Comparison of ENCODE assay signal across 1 cellular context in the genomic region with DNA sequence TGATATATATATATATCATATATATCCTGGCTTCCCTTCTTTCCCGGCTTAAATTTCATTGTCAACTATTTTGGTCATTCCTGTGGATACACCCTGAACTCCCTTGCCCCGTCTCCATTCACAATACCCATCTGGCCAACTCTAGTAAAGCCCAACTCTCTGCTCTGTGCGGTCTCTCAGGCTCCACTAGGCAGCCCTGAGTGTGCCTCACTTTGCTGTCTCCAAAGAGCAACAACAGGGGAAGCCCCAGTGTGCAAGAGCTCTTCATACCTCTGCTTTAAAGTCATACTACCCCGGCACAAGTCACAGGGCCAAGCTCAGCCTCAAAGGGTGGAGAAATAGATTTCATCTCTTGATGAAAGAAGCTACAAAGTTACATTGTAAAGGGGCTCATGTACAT.
TF ChIP-seq lines count a peak whose summit lies in the region.

No MANE protein-coding gene starts in this region.

TF ChIP-seq in HEK293, 187 proteins besides CTCF, POLR2A, EP300 and RAD21 (continued from another document):
- TF ChIP-seq, protein P1, sequence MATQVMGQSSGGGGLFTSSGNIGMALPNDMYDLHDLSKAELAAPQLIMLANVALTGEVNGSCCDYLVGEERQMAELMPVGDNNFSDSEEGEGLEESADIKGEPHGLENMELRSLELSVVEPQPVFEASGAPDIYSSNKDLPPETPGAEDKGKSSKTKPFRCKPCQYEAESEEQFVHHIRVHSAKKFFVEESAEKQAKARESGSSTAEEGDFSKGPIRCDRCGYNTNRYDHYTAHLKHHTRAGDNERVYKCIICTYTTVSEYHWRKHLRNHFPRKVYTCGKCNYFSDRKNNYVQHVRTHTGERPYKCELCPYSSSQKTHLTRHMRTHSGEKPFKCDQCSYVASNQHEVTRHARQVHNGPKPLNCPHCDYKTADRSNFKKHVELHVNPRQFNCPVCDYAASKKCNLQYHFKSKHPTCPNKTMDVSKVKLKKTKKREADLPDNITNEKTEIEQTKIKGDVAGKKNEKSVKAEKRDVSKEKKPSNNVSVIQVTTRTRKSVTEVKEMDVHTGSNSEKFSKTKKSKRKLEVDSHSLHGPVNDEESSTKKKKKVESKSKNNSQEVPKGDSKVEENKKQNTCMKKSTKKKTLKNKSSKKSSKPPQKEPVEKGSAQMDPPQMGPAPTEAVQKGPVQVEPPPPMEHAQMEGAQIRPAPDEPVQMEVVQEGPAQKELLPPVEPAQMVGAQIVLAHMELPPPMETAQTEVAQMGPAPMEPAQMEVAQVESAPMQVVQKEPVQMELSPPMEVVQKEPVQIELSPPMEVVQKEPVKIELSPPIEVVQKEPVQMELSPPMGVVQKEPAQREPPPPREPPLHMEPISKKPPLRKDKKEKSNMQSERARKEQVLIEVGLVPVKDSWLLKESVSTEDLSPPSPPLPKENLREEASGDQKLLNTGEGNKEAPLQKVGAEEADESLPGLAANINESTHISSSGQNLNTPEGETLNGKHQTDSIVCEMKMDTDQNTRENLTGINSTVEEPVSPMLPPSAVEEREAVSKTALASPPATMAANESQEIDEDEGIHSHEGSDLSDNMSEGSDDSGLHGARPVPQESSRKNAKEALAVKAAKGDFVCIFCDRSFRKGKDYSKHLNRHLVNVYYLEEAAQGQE (tag by site-specific recombination; IDR thresholded peaks at IDR 0.05), result no peak
